10 cellular contexts compared by ENCODE assay signal in the genomic region with DNA sequence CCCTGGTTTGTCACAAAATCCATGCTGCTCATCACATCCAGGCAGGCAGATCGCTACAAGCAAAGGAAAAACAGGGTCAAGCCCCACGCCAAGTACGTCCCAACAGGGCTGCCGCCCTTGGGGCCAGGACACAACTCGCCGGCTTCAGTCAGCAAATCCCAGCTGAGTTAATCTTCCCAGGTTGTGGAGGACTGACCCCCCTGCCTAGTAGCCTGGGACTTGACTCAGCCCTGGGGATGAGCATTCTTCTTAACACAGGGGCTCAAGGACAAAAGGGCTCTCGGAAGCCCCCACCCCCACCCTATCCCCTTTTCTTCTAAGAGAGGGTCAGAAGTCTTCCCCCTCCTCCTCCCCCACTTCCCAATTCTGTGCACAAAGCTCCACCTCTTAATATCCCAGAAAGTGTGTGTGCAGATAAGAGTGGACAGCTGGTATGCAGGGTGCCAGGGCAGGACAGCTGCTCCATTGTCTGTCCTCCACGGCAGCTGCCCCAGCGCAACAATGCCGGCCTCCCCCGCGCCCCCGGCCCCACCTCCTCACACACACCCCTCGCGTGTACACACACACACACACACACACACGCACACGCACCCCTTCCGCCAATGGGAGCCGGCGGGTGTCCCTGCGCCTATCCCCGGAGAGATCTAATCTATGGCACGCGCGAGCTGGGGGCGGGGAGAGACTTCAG. TPM values are rescaled to one million over a fixed set of nuclear protein-coding genes. Genes with fewer than 3 reads are reported as not detected.
DNase-seq lines count a peak whose midpoint lies in the region; ATAC-seq and TF ChIP-seq lines count a peak whose summit lies in the region.
"Had no signal": no experiment of that assay in that cellular context is flagged by ENCODE, and none has a peak within 500 bp of the region (broad histone marks: within the 10 kb centered on the region; RNA-seq: fewer than 3 reads in every experiment).

No MANE protein-coding gene starts in this region.

- TF ChIP-seq CTCF in SK-N-SH (IDR thresholded peaks at IDR 0.05): no peak
- no peak for TF ChIP-seq CTCF in left ventricle myocardium inferior (IDR thresholded peaks at IDR 0.05; ENCODE audit: borderline replicate concordance)

- no peak for ATAC-seq in activated CD8-positive, alpha-beta memory T cell treated with anti-CD3 and anti-CD28 coated beads, Interleukin-2, amount 10 ng/mL, durations not matched to agents 7 days and 5 days
- ATAC-seq in HG02678 (IDR thresholded peaks at IDR 0.05; ENCODE audit: unreplicated experiment): no peak

- no peak for TF ChIP-seq EP300 in SK-N-SH (IDR thresholded peaks at IDR 0.05; ENCODE audit: borderline replicate concordance in 1 of 2, low read depth in 1 of 2, low read length in 1 of 2)

- H4K20me1 ChIP-seq in SK-N-SH (ENCODE audit: insufficient read depth): no peaks in the 10 kb centered on the region

- 26% methylated on average over 18 of the region's 26 CpGs for WGBS in SK-N-SH (ENCODE audit: low lambda C conversion rate)

- H3K79me2 ChIP-seq in SK-N-SH (ENCODE audit: insufficient read depth): no peaks in the 10 kb centered on the region

- no peaks in the 10 kb centered on the region for H3K9me3 Mint-ChIP-seq in activated CD8-positive, alpha-beta memory T cell treated with anti-CD3 and anti-CD28 coated beads, Interleukin-2, amount 10 ng/mL, durations not matched to agents 7 days and 5 days (ENCODE audit: low read depth)

- H3K36me3 ChIP-seq in SK-N-SH (replicated peaks in 1 of 2; ENCODE audit: control insufficient read depth in 1 of 2, insufficient read depth in 2 of 2, low read length in 1 of 2) (no peaks in the 10 kb centered on the region), left ventricle myocardium inferior (peaks cover 36% of the 10 kb centered on the region)

- POLR2A ChIA-PET in SK-N-SH (lab: Yijun Ruan, JAX): interaction anchor here (0.7 kb wide), 1 partner anchor 196 kb away, joined by 3 read pairs; no protein-coding TSS in a partner anchor

- CTCF ChIA-PET in SK-N-SH (lab: Yijun Ruan, JAX): interaction anchor here (1.5 to 2.9 kb wide), 4 partner anchors 14 to 496 kb away, joined by 3 to 18 read pairs (median 6); no protein-coding TSS in a partner anchor
- CTCF ChIA-PET in activated CD8-positive, alpha-beta memory T cell treated with anti-CD3 and anti-CD28 coated beads, Interleukin-2, amount 10 ng/mL, durations not matched to agents 7 days and 5 days (lab: Charles Lee): interaction anchor here (0.8 kb wide), 1 partner anchor 288 kb away, joined by 3 read pairs; no protein-coding TSS in a partner anchor

- peaks cover 44% of the 10 kb centered on the region for H3K27me3 ChIP-seq in SK-N-SH (ENCODE audit: insufficient read depth)
- peaks cover 21% of the 10 kb centered on the region for H3K27me3 ChIP-seq in left ventricle myocardium inferior (ENCODE audit: low read depth)

- H3K4me1 ChIP-seq in SK-N-SH (ENCODE audit: control insufficient read depth in 1 of 2, insufficient read depth in 2 of 2, low read depth in 1 of 2, low read length in 1 of 2) (peaks cover 0 to 27% of the 10 kb centered on the region in 2 experiments; a peak in 2 of 4 replicates), left ventricle myocardium inferior (peaks cover 62% of the 10 kb centered on the region)

- peak in 54 of 76 experiments; percentile 18 to 75 (median 44) for DNase-seq in HUDEP-2 (lab: John Stamatoyannopoulos, UW; ENCODE audit: unreplicated experiment in 76 of 76)
- peak; percentile 70 for DNase-seq in SK-N-SH
- DNase-seq in left ventricle myocardium inferior: peak; percentile 53
- peak; percentile 84 for DNase-seq in putamen (ENCODE audit: low spot score)
- no peak for DNase-seq in NCI-H1694 treated with DMSO at 0.1 percent for 48 hours (lab: John Stamatoyannopoulos, UW)
- no peak for DNase-seq in activated CD8-positive, alpha-beta memory T cell treated with anti-CD3 and anti-CD28 coated beads, Interleukin-2, amount 10 ng/mL, durations not matched to agents 7 days and 5 days
- no peak for DNase-seq in NCI-H2029 (lab: John Stamatoyannopoulos, UW)
- DNase-seq: EL; NK-92 treated with Interleukin-12 subunit alpha and Interleukin-12 subunit beta, amount 100 ng/mL, for 24 hours had no signal

- no peak overlapping the region for H3K4me3 Mint-ChIP-seq in activated CD8-positive, alpha-beta memory T cell treated with anti-CD3 and anti-CD28 coated beads, Interleukin-2, amount 10 ng/mL, durations not matched to agents 7 days and 5 days

- H3K36me3 Mint-ChIP-seq in activated CD8-positive, alpha-beta memory T cell treated with anti-CD3 and anti-CD28 coated beads, Interleukin-2, amount 10 ng/mL, durations not matched to agents 7 days and 5 days: no peaks in the 10 kb centered on the region

- H3K9me3 ChIP-seq in SK-N-SH: no peaks in the 10 kb centered on the region
- no peaks in the 10 kb centered on the region for H3K9me3 ChIP-seq in left ventricle myocardium inferior (replicated peaks)

- no peaks in the 10 kb centered on the region for H3K9me2 ChIP-seq in SK-N-SH

- H3K9ac ChIP-seq in SK-N-SH: no peak overlapping the region

- H3K4me1 Mint-ChIP-seq in activated CD8-positive, alpha-beta memory T cell treated with anti-CD3 and anti-CD28 coated beads, Interleukin-2, amount 10 ng/mL, durations not matched to agents 7 days and 5 days: peaks cover 8% of the 10 kb centered on the region

- intact Hi-C loops in left ventricle myocardium inferior (cut with micrococcal nuclease): no loop called here

- H3K27me3 Mint-ChIP-seq in activated CD8-positive, alpha-beta memory T cell treated with anti-CD3 and anti-CD28 coated beads, Interleukin-2, amount 10 ng/mL, durations not matched to agents 7 days and 5 days: peaks cover 58% of the 10 kb centered on the region

- H3F3A ChIP-seq in SK-N-SH (replicated peaks; ENCODE audit: insufficient read depth): no peaks in the 10 kb centered on the region

- no peak overlapping the region for H2AFZ ChIP-seq in SK-N-SH (ENCODE audit: low read depth)

- H3K27ac ChIP-seq in SK-N-SH (ENCODE audit: low read depth in 2 of 2, low read length in 1 of 2) (no peak overlapping the region), left ventricle myocardium inferior (replicated peaks) (peak overlapping the region; percentile 84)

- H3K27ac Mint-ChIP-seq in activated CD8-positive, alpha-beta memory T cell treated with anti-CD3 and anti-CD28 coated beads, Interleukin-2, amount 10 ng/mL, durations not matched to agents 7 days and 5 days: no peak overlapping the region

- no peak for TF ChIP-seq RAD21 in SK-N-SH (IDR thresholded peaks at IDR 0.05; ENCODE audit: low read length)

- no peak overlapping the region for H3K4me2 ChIP-seq in SK-N-SH

- no peak overlapping the region for H3K4me3 ChIP-seq in SK-N-SH (ENCODE audit: low read depth in 2 of 2, low read length in 1 of 2)
- peak overlapping the region; percentile 90 for H3K4me3 ChIP-seq in left ventricle myocardium inferior

TF ChIP-seq in SK-N-SH, 30 proteins besides CTCF, POLR2A, EP300 and RAD21:
- TF ChIP-seq GATA2 (CRISPR knock-in tag; IDR thresholded peaks at IDR 0.05) (peak; percentile 84), RXRA (IDR thresholded peaks at IDR 0.05; ENCODE audit: borderline replicate concordance, low read depth) (no peak)

RNA-seq across cellular contexts. Expression of a gene that starts 4.5 kb away (rescaled TPM):
- polyA plus RNA-seq in SK-N-SH (2012; rRNA removed): 0.08 and 0.25 TPM in 2 replicates
- 0.18 and 0.24 TPM in 2 replicates for polyA plus RNA-seq in SK-N-SH (2012; cell fraction: cytosol; rRNA removed)
- 0.79 and 0.96 TPM in 2 replicates for polyA plus RNA-seq in SK-N-SH (2012; cell fraction: nucleus; rRNA removed)
- total RNA-seq in left ventricle myocardium inferior: 11.7 TPM
- 1 to 10 TPM in 1 of 2 experiments, under 1 TPM in 1; 0.37 to 1.2 TPM for total RNA-seq in activated CD8-positive, alpha-beta memory T cell treated with anti-CD3 and anti-CD28 coated beads, Interleukin-2, amount 10 ng/mL, durations not matched to agents 7 days and 5 days

RNA-seq across cellular contexts. Expression of a gene that starts 20.2 kb away (rescaled TPM):
- polyA plus RNA-seq in SK-N-SH (2012; rRNA removed): 7.7 and 9.6 TPM in 2 replicates
- 9.0 and 9.2 TPM in 2 replicates for polyA plus RNA-seq in SK-N-SH (2012; cell fraction: cytosol; rRNA removed)
- polyA plus RNA-seq in SK-N-SH (2012; cell fraction: nucleus; rRNA removed): 20.5 and 22.1 TPM in 2 replicates
- total RNA-seq in left ventricle myocardium inferior: 20.1 TPM
- total RNA-seq in activated CD8-positive, alpha-beta memory T cell treated with anti-CD3 and anti-CD28 coated beads, Interleukin-2, amount 10 ng/mL, durations not matched to agents 7 days and 5 days: 10 to 100 TPM; 20.4 to 26.0 TPM

Comparison
In these comparisons a context has a peak if more than half of its experiments do, and no peak if none do; other contexts are left out.
1. DNase-seq: peak in HUDEP-2 (54 of 76), SK-N-SH (single experiment), left ventricle myocardium inferior (single experiment) and putamen (single experiment); none in NCI-H1694 treated with DMSO at 0.1 percent for 48 hours (single experiment), activated CD8-positive, alpha-beta memory T cell treated with anti-CD3 and anti-CD28 coated beads, Interleukin-2, amount 10 ng/mL, durations not matched to agents 7 days and 5 days (single experiment) and NCI-H2029 (single experiment).